11 cellular contexts compared by ENCODE assay signal in genomic region chr16:24978370-24978914, GRCh38. TPM values are rescaled to one million over a fixed set of nuclear protein-coding genes. Genes with fewer than 3 reads are reported as not detected.
DNase-seq lines count a peak whose midpoint lies in the region; ATAC-seq and TF ChIP-seq lines count a peak whose summit lies in the region.
"Had no signal": no experiment of that assay in that cellular context is flagged by ENCODE, and none has a peak within 500 bp of the region (broad histone marks: within the 10 kb centered on the region; RNA-seq: fewer than 3 reads in every experiment).

No MANE protein-coding gene starts in this region.

- TF ChIP-seq EP300 in esophagus muscularis mucosa (IDR thresholded peaks at IDR 0.05): no peak

- peaks cover 46% of the 10 kb centered on the region for H3K4me1 ChIP-seq in Karpas-422 (ENCODE audit: low read length)
- peaks cover 49 to 57% (median 54%) of the 10 kb centered on the region in 4 donors for H3K4me1 ChIP-seq in esophagus muscularis mucosa
- H3K4me1 ChIP-seq in smooth muscle cell (ENCODE audit: low read depth): peaks cover 12% of the 10 kb centered on the region

- ATAC-seq in GM18907 (IDR thresholded peaks at IDR 0.05; ENCODE audit: unreplicated experiment) (peak; percentile 41), HG03039 (IDR thresholded peaks at IDR 0.05; ENCODE audit: unreplicated experiment) (no peak)

- TF ChIP-seq CTCF in esophagus muscularis mucosa (IDR thresholded peaks at IDR 0.05) (no peak), smooth muscle cell (IDR thresholded peaks at IDR 0.05; ENCODE audit: borderline replicate concordance, insufficient read depth, poor library complexity, severe bottlenecking) (no peak), GM13977 (IDR thresholded peaks at IDR 0.05; ENCODE audit: extremely low read depth, insufficient read depth, missing control alignments) (no peak)

- H3K27me3 ChIP-seq in Karpas-422 (ENCODE audit: low read length): no peaks in the 10 kb centered on the region
- no peaks in the 10 kb centered on the region for H3K27me3 ChIP-seq in esophagus muscularis mucosa
- H3K27me3 ChIP-seq in smooth muscle cell (ENCODE audit: low read depth): no peaks in the 10 kb centered on the region

- H3K79me2 ChIP-seq in Karpas-422 (ENCODE audit: low read length) (peaks cover 47% of the 10 kb centered on the region), smooth muscle cell (ENCODE audit: low read depth) (peaks cover 45% of the 10 kb centered on the region)

- no peaks in the 10 kb centered on the region for H3K9me2 ChIP-seq in Karpas-422 (replicated peaks; ENCODE audit: insufficient read depth, low read length)

- H3K4me2 ChIP-seq in Karpas-422 (ENCODE audit: low read depth, low read length, poor library complexity, severe bottlenecking) (no peak overlapping the region), smooth muscle cell (no peak overlapping the region)

- H4K20me1 ChIP-seq in Karpas-422 (ENCODE audit: insufficient read depth, low read depth, low read length): no peaks in the 10 kb centered on the region
- H4K20me1 ChIP-seq in smooth muscle cell (ENCODE audit: low read depth): peaks cover 76% of the 10 kb centered on the region

- TF ChIP-seq POLR2A in esophagus muscularis mucosa (IDR thresholded peaks at IDR 0.05; ENCODE audit: low read depth): no peak

- H3K36me3 ChIP-seq in Karpas-422 (ENCODE audit: insufficient read depth, low read length) (no peaks in the 10 kb centered on the region), esophagus muscularis mucosa (peaks cover 0 to 38% (median 33%) of the 10 kb centered on the region in 4 donors), smooth muscle cell (ENCODE audit: low read depth) (no peaks in the 10 kb centered on the region)

- intact Hi-C loops in esophagus muscularis mucosa (cut with DNase I): no loop called here

- H3K27ac ChIP-seq in Karpas-422 (ENCODE audit: low read length): peak overlapping the region; percentile 32; the same call in 1 of the 2 replicates
- peak overlapping the region; percentile 30 to 63 (median 46) for H3K27ac ChIP-seq in esophagus muscularis mucosa (replicated peaks in 1 of 4)
- H3K27ac ChIP-seq in smooth muscle cell (ENCODE audit: low read depth): peak overlapping the region; percentile 58

- H3K4me3 ChIP-seq in Karpas-422 (ENCODE audit: low read length): no peak overlapping the region
- H3K4me3 ChIP-seq in esophagus muscularis mucosa: no peak overlapping the region
- no peak overlapping the region for H3K4me3 ChIP-seq in smooth muscle cell

- H3F3A ChIP-seq in smooth muscle cell (ENCODE audit: low read depth): no peaks in the 10 kb centered on the region

- DNase-seq in Karpas-422 (no peak), esophagus muscularis mucosa (ENCODE audit: extremely low spot score) (no peak), smooth muscle cell (lab: John Stamatoyannopoulos, UW; ENCODE audit: unreplicated experiment) (no peak), cerebellar cortex (ENCODE audit: low spot score) (no peak), GM13977 (ENCODE audit: low spot score) (no peak), NCI-H1694 treated with DMSO at 0.1 percent for 48 hours (lab: John Stamatoyannopoulos, UW) (no peak)
- DNase-seq: caudate nucleus, NCI-H1417, SHP77 had no signal

- WGBS in esophagus muscularis mucosa: 79% methylated on average over 8 of the region's 8 CpGs
- 74% methylated on average over 8 of the region's 8 CpGs for WGBS in smooth muscle cell (ENCODE audit: low lambda C conversion rate)

- no peak overlapping the region for H2AFZ ChIP-seq in Karpas-422 (ENCODE audit: low read length)
- H2AFZ ChIP-seq in smooth muscle cell (ENCODE audit: low read depth): no peak overlapping the region

- in situ Hi-C loops in GM13977 (cut with MboI; ENCODE audit: low pct_unique_long_range_greater_than_20kb, low sequenced_read_pairs, unreplicated experiment): no loop called here

- H3K9ac ChIP-seq in Karpas-422 (ENCODE audit: low read length) (no peak overlapping the region), smooth muscle cell (ENCODE audit: low read depth) (no peak overlapping the region)

- no peaks in the 10 kb centered on the region for H3K9me3 ChIP-seq in Karpas-422 (ENCODE audit: low read length)
- H3K9me3 ChIP-seq in esophagus muscularis mucosa: no peaks in the 10 kb centered on the region
- no peaks in the 10 kb centered on the region for H3K9me3 ChIP-seq in smooth muscle cell (replicated peaks; ENCODE audit: low read depth)

RNA-seq across cellular contexts. Expression of gene ARHGAP17, which starts 36.7 kb away (rescaled TPM):
- total RNA-seq in Karpas-422 (2014; rRNA removed; shearing (Covaris generic); ENCODE audit: low replicate concordance): 34.2 and 35.2 TPM in 2 replicates
- total RNA-seq in esophagus muscularis mucosa (10 to 100 TPM; 33.6 to 44.9 (median 38.4) TPM), smooth muscle cell (24.1 and 34.6 TPM in 2 replicates)
- 38.3 and 40.5 TPM in 2 replicates for polyA plus RNA-seq in smooth muscle cell
